In genomic region chr19:12527034-12527836, GRCh38 we compare ENCODE assay signal across 1 cellular context.
TF ChIP-seq lines count a peak whose summit lies in the region.

No MANE protein-coding gene starts in this region.

TF ChIP-seq in K562, 482 proteins besides CTCF, POLR2A, EP300 and RAD21 (continued from another document and continues in another):
- TF ChIP-seq ZBTB9 (CRISPR knock-in tag; IDR thresholded peaks at IDR 0.05) (no peak), ZNF507 (tag; conservative IDR thresholded peaks at IDR 0.05) (no peak), ZKSCAN1 (IDR thresholded peaks at IDR 0.05; ENCODE audit: low read depth, low read length) (0 out of 2 replicates have a peak, but pooled peaks have one; percentile 25), BCL6 (CRISPR knock-in tag; IDR thresholded peaks at IDR 0.05) (no peak), ATF4 (CRISPR knock-in tag; IDR thresholded peaks at IDR 0.05) (no peak), SIRT6 (IDR thresholded peaks at IDR 0.05; ENCODE audit: low read depth, low read length) (no peak), CCAR2 (IDR thresholded peaks at IDR 0.05; ENCODE audit: low read depth, low read length) (no peak), SNIP1 (IDR thresholded peaks at IDR 0.05; ENCODE audit: low read depth) (peak; percentile 42; the same call in 1 of the 2 replicates), ZNF408 (CRISPR knock-in tag; IDR thresholded peaks at IDR 0.05; ENCODE audit: low read depth) (no peak), NBN (IDR thresholded peaks at IDR 0.05; ENCODE audit: low read depth) (no peak), ZBTB1 (CRISPR knock-in tag; IDR thresholded peaks at IDR 0.05; ENCODE audit: borderline replicate concordance, low read depth) (no peak), THRA (IDR thresholded peaks at IDR 0.05) (no peak), CEBPB (tag; IDR thresholded peaks at IDR 0.05) (no peak), COPS2 (conservative IDR thresholded peaks at IDR 0.05) (no peak), ATF1 (CRISPR knock-in tag; IDR thresholded peaks at IDR 0.05) (no peak), ATF1 (tag; IDR thresholded peaks at IDR 0.05) (no peak), ARID3B (CRISPR knock-in tag; IDR thresholded peaks at IDR 0.05; ENCODE audit: borderline replicate concordance) (no peak), MTA3 (IDR thresholded peaks at IDR 0.05; ENCODE audit: borderline replicate concordance) (peak; percentile 82; the same call in 1 of the 2 replicates), ZFP36 (IDR thresholded peaks at IDR 0.05; ENCODE audit: low read depth, low read length, partially characterized antibody) (no peak), BRF2 (IDR thresholded peaks at IDR 0.05; ENCODE audit: borderline replicate concordance, insufficient read depth, insufficient read length) (no peak), RHOXF2B (CRISPR knock-in tag; conservative IDR thresholded peaks at IDR 0.05) (no peak), ZC3H8 (IDR thresholded peaks at IDR 0.05) (no peak), ZBTB17 (CRISPR knock-in tag; IDR thresholded peaks at IDR 0.05) (no peak), ZNF184 (CRISPR knock-in tag; IDR thresholded peaks at IDR 0.05) (no peak), ZZZ3 (IDR thresholded peaks at IDR 0.05) (no peak), CBFA2T3 (IDR thresholded peaks at IDR 0.05) (no peak), ZNF24 (IDR thresholded peaks at IDR 0.05) (peak; percentile 90), CBFA2T2 (conservative IDR thresholded peaks at IDR 0.05) (no peak)
- TF ChIP-seq, protein P1, sequence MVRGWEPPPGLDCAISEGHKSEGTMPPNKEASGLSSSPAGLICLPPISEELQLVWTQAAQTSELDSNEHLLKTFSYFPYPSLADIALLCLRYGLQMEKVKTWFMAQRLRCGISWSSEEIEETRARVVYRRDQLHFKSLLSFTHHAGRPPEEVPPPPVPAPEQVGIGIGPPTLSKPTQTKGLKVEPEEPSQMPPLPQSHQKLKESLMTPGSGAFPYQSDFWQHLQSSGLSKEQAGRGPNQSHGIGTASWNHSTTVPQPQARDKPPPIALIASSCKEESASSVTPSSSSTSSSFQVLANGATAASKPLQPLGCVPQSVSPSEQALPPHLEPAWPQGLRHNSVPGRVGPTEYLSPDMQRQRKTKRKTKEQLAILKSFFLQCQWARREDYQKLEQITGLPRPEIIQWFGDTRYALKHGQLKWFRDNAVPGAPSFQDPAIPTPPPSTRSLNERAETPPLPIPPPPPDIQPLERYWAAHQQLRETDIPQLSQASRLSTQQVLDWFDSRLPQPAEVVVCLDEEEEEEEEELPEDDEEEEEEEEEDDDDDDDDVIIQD (CRISPR knock-in tag; IDR thresholded peaks at IDR 0.05) = no peak
- TF ChIP-seq, protein P2, sequence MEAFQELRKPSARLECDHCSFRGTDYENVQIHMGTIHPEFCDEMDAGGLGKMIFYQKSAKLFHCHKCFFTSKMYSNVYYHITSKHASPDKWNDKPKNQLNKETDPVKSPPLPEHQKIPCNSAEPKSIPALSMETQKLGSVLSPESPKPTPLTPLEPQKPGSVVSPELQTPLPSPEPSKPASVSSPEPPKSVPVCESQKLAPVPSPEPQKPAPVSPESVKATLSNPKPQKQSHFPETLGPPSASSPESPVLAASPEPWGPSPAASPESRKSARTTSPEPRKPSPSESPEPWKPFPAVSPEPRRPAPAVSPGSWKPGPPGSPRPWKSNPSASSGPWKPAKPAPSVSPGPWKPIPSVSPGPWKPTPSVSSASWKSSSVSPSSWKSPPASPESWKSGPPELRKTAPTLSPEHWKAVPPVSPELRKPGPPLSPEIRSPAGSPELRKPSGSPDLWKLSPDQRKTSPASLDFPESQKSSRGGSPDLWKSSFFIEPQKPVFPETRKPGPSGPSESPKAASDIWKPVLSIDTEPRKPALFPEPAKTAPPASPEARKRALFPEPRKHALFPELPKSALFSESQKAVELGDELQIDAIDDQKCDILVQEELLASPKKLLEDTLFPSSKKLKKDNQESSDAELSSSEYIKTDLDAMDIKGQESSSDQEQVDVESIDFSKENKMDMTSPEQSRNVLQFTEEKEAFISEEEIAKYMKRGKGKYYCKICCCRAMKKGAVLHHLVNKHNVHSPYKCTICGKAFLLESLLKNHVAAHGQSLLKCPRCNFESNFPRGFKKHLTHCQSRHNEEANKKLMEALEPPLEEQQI (IDR thresholded peaks at IDR 0.05) = no peak
- TF ChIP-seq, protein P3, sequence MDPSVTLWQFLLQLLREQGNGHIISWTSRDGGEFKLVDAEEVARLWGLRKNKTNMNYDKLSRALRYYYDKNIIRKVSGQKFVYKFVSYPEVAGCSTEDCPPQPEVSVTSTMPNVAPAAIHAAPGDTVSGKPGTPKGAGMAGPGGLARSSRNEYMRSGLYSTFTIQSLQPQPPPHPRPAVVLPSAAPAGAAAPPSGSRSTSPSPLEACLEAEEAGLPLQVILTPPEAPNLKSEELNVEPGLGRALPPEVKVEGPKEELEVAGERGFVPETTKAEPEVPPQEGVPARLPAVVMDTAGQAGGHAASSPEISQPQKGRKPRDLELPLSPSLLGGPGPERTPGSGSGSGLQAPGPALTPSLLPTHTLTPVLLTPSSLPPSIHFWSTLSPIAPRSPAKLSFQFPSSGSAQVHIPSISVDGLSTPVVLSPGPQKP (CRISPR knock-in tag; IDR thresholded peaks at IDR 0.05) = no peak
- TF ChIP-seq, protein P4, sequence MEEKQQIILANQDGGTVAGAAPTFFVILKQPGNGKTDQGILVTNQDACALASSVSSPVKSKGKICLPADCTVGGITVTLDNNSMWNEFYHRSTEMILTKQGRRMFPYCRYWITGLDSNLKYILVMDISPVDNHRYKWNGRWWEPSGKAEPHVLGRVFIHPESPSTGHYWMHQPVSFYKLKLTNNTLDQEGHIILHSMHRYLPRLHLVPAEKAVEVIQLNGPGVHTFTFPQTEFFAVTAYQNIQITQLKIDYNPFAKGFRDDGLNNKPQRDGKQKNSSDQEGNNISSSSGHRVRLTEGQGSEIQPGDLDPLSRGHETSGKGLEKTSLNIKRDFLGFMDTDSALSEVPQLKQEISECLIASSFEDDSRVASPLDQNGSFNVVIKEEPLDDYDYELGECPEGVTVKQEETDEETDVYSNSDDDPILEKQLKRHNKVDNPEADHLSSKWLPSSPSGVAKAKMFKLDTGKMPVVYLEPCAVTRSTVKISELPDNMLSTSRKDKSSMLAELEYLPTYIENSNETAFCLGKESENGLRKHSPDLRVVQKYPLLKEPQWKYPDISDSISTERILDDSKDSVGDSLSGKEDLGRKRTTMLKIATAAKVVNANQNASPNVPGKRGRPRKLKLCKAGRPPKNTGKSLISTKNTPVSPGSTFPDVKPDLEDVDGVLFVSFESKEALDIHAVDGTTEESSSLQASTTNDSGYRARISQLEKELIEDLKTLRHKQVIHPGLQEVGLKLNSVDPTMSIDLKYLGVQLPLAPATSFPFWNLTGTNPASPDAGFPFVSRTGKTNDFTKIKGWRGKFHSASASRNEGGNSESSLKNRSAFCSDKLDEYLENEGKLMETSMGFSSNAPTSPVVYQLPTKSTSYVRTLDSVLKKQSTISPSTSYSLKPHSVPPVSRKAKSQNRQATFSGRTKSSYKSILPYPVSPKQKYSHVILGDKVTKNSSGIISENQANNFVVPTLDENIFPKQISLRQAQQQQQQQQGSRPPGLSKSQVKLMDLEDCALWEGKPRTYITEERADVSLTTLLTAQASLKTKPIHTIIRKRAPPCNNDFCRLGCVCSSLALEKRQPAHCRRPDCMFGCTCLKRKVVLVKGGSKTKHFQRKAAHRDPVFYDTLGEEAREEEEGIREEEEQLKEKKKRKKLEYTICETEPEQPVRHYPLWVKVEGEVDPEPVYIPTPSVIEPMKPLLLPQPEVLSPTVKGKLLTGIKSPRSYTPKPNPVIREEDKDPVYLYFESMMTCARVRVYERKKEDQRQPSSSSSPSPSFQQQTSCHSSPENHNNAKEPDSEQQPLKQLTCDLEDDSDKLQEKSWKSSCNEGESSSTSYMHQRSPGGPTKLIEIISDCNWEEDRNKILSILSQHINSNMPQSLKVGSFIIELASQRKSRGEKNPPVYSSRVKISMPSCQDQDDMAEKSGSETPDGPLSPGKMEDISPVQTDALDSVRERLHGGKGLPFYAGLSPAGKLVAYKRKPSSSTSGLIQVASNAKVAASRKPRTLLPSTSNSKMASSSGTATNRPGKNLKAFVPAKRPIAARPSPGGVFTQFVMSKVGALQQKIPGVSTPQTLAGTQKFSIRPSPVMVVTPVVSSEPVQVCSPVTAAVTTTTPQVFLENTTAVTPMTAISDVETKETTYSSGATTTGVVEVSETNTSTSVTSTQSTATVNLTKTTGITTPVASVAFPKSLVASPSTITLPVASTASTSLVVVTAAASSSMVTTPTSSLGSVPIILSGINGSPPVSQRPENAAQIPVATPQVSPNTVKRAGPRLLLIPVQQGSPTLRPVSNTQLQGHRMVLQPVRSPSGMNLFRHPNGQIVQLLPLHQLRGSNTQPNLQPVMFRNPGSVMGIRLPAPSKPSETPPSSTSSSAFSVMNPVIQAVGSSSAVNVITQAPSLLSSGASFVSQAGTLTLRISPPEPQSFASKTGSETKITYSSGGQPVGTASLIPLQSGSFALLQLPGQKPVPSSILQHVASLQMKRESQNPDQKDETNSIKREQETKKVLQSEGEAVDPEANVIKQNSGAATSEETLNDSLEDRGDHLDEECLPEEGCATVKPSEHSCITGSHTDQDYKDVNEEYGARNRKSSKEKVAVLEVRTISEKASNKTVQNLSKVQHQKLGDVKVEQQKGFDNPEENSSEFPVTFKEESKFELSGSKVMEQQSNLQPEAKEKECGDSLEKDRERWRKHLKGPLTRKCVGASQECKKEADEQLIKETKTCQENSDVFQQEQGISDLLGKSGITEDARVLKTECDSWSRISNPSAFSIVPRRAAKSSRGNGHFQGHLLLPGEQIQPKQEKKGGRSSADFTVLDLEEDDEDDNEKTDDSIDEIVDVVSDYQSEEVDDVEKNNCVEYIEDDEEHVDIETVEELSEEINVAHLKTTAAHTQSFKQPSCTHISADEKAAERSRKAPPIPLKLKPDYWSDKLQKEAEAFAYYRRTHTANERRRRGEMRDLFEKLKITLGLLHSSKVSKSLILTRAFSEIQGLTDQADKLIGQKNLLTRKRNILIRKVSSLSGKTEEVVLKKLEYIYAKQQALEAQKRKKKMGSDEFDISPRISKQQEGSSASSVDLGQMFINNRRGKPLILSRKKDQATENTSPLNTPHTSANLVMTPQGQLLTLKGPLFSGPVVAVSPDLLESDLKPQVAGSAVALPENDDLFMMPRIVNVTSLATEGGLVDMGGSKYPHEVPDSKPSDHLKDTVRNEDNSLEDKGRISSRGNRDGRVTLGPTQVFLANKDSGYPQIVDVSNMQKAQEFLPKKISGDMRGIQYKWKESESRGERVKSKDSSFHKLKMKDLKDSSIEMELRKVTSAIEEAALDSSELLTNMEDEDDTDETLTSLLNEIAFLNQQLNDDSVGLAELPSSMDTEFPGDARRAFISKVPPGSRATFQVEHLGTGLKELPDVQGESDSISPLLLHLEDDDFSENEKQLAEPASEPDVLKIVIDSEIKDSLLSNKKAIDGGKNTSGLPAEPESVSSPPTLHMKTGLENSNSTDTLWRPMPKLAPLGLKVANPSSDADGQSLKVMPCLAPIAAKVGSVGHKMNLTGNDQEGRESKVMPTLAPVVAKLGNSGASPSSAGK (IDR thresholded peaks at IDR 0.05) = 0 out of 2 replicates have a peak, but pooled peaks have one; percentile 32
- TF ChIP-seq, protein P5, sequence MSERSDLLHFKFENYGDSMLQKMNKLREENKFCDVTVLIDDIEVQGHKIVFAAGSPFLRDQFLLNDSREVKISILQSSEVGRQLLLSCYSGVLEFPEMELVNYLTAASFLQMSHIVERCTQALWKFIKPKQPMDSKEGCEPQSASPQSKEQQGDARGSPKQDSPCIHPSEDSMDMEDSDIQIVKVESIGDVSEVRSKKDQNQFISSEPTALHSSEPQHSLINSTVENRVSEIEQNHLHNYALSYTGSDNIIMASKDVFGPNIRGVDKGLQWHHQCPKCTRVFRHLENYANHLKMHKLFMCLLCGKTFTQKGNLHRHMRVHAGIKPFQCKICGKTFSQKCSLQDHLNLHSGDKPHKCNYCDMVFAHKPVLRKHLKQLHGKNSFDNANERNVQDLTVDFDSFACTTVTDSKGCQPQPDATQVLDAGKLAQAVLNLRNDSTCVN (CRISPR knock-in tag; IDR thresholded peaks at IDR 0.05) = no peak
